ENCODE assay signal across 25 cellular contexts in genomic region chr20:11302436-11302835, GRCh38.
DNase-seq lines count a peak whose midpoint lies in the region; ATAC-seq, FAIRE-seq and TF ChIP-seq lines count a peak whose summit lies in the region.
"Had no signal": no experiment of that assay in that cellular context is flagged by ENCODE, and none has a peak within 500 bp of the region (broad histone marks: within the 10 kb centered on the region; RNA-seq: fewer than 3 reads in every experiment).

No MANE protein-coding gene starts in this region.

- H3K9me3 Mint-ChIP-seq in activated naive CD4-positive, alpha-beta T cell treated with anti-CD3 and anti-CD28 coated beads, Interleukin-2, amount 50 U/mL, for 72 hours = peaks cover 8 to 13% of the 10 kb centered on the region in 2 donors
- H3K9me3 Mint-ChIP-seq: natural killer cell treated with Interleukin-12 subunit alpha and Interleukin-12 subunit beta and Interleukin-15 and Interleukin-18, amount 100 ng/mL, for 72 hours had no signal

- H3K9me3 ChIP-seq in gastroesophageal sphincter = no peaks in the 10 kb centered on the region
- H3K9me3 ChIP-seq: body of pancreas, right lobe of liver, thoracic aorta had no signal

- H3K27ac ChIP-seq in foreskin keratinocyte = no peak overlapping the region
- H3K27ac ChIP-seq in gastroesophageal sphincter = no peak overlapping the region
- H3K27ac ChIP-seq: body of pancreas, coronary artery, right lobe of liver, thoracic aorta had no signal

- no peak for TF ChIP-seq POLR2A in gastroesophageal sphincter (IDR thresholded peaks at IDR 0.05)

- ATAC-seq in foreskin keratinocyte = peak; percentile 66
- ATAC-seq in activated naive CD4-positive, alpha-beta T cell treated with anti-CD3 and anti-CD28 coated beads, Interleukin-2, amount 50 U/mL, for 72 hours = no peak
- no peak for ATAC-seq in gastroesophageal sphincter
- ATAC-seq: body of pancreas; CD8-positive, alpha-beta T cell; left lobe of liver; natural killer cell treated with Interleukin-12 subunit alpha and Interleukin-12 subunit beta and Interleukin-15 and Interleukin-18, amount 100 ng/mL, for 72 hours; right lobe of liver had no signal

- H3K27ac Mint-ChIP-seq in activated naive CD4-positive, alpha-beta T cell treated with anti-CD3 and anti-CD28 coated beads, Interleukin-2, amount 50 U/mL, for 72 hours = no peak overlapping the region
- H3K27ac Mint-ChIP-seq: activated naive CD8-positive, alpha-beta T cell; CD8-positive, alpha-beta T cell; natural killer cell treated with Interleukin-12 subunit alpha and Interleukin-12 subunit beta and Interleukin-15 and Interleukin-18, amount 100 ng/mL, for 72 hours had no signal

- TF ChIP-seq EP300 in gastroesophageal sphincter (IDR thresholded peaks at IDR 0.05) = no peak

- peaks cover 21% of the 10 kb centered on the region for H3K4me1 ChIP-seq in foreskin keratinocyte
- H3K4me1 ChIP-seq in gastroesophageal sphincter = no peaks in the 10 kb centered on the region
- H3K4me1 ChIP-seq: body of pancreas, right lobe of liver had no signal

- H3K36me3 Mint-ChIP-seq in activated naive CD4-positive, alpha-beta T cell treated with anti-CD3 and anti-CD28 coated beads, Interleukin-2, amount 50 U/mL, for 72 hours = no peaks in the 10 kb centered on the region
- H3K36me3 Mint-ChIP-seq: activated naive CD8-positive, alpha-beta T cell; CD8-positive, alpha-beta T cell; natural killer cell treated with Interleukin-12 subunit alpha and Interleukin-12 subunit beta and Interleukin-15 and Interleukin-18, amount 100 ng/mL, for 72 hours had no signal

- TF ChIP-seq CTCF in bronchial epithelial cell (IDR thresholded peaks at IDR 0.05; ENCODE audit: insufficient read depth, low read length, severe bottlenecking) = no peak
- no peak for TF ChIP-seq CTCF in foreskin keratinocyte (conservative IDR thresholded peaks at IDR 0.05)
- TF ChIP-seq CTCF in gastroesophageal sphincter (IDR thresholded peaks at IDR 0.05) = no peak

- FAIRE-seq in bronchial epithelial cell (lab: Jason Lieb, UNC) = no peak

- WGBS in gastroesophageal sphincter (ENCODE audit: low coverage in 1 of 2), 2 donors = 52 to 80% methylated on average over 3 of the region's 3 CpGs

- H3K36me3 ChIP-seq in bronchial epithelial cell (ENCODE audit: control insufficient read depth, insufficient read depth, low read length) = no peaks in the 10 kb centered on the region
- no peaks in the 10 kb centered on the region for H3K36me3 ChIP-seq in gastroesophageal sphincter
- H3K36me3 ChIP-seq: right lobe of liver, thoracic aorta had no signal

- H3K27me3 ChIP-seq in bronchial epithelial cell (ENCODE audit: control insufficient read depth, insufficient read depth, low read length) (no peaks in the 10 kb centered on the region), foreskin keratinocyte (no peaks in the 10 kb centered on the region), gastroesophageal sphincter (no peaks in the 10 kb centered on the region)
- H3K27me3 ChIP-seq: body of pancreas, right lobe of liver had no signal

- peak; percentile 59 for DNase-seq in AG20443 (ENCODE audit: low spot score)
- peak; percentile 5 for DNase-seq in LHCN-M2 (ENCODE audit: low read depth)
- DNase-seq in bronchial epithelial cell (ENCODE audit: low read depth) = peak; percentile 74
- DNase-seq in foreskin keratinocyte = peak; percentile 76 to 83
- no peak for DNase-seq in activated naive CD4-positive, alpha-beta T cell treated with anti-CD3 and anti-CD28 coated beads, Interleukin-2, amount 50 U/mL, for 72 hours (ENCODE audit: low spot score in 2 of 2)
- no peak for DNase-seq in medulla oblongata (ENCODE audit: extremely low spot score)
- DNase-seq in NCI-H128 (lab: John Stamatoyannopoulos, UW; ENCODE audit: unreplicated experiment) = no peak
- DNase-seq: ACHN; activated CD4-positive, CD25-positive, alpha-beta regulatory T cell treated with anti-CD3 and anti-CD28 coated beads, Interleukin-2, amount 50 U/mL, for 72 hours; activated CD8-positive, alpha-beta memory T cell treated with anti-CD3 and anti-CD28 coated beads for 24 hours; body of pancreas; CD8-positive, alpha-beta T cell; DMS153; midbrain; NCI-H146; NCI-H69; right lobe of liver; Right ventricle myocardium superior; SW 1271 had no signal

- H3K4me3 ChIP-seq in bronchial epithelial cell (ENCODE audit: low read depth, low read length) = no peak overlapping the region
- no peak overlapping the region for H3K4me3 ChIP-seq in gastroesophageal sphincter
- H3K4me3 ChIP-seq: body of pancreas, coronary artery, right lobe of liver, thoracic aorta had no signal

Comparison
In these comparisons a context has a peak if more than half of its experiments do, and no peak if none do; other contexts are left out.
1. DNase-seq: peak in AG20443 (single experiment), LHCN-M2 (single experiment), bronchial epithelial cell (single experiment) and foreskin keratinocyte (2 of 2); none in activated naive CD4-positive, alpha-beta T cell treated with anti-CD3 and anti-CD28 coated beads, Interleukin-2, amount 50 U/mL, for 72 hours (0 of 2), medulla oblongata (single experiment) and NCI-H128 (single experiment).